9 cellular contexts compared by ENCODE assay signal in the genomic region with DNA sequence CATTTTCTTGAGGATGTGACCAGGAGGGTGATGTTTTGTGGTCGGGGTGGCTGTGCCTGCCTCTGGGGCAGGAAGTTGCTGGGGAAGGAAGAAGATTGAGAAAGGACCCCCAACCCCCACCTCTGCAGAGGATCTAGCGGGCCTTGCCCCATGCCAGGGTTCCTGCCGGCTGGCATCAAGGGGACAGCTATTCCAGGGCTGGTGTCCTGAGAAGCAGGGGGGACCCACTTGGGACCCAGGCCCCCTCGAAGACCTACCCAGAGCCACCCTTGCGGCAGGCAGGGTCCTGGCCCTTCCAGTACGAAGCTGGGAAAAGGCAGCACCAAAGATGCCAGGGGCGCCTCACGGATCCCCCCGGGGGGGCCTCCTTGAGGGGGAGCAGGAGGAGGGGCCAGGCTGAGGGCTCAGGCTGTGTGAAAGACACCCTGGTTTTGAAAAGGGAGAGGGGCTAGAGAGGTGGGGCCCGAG. TPM values are rescaled to one million over a fixed set of nuclear protein-coding genes. Genes with fewer than 3 reads are reported as not detected.
A peak's percentile ranks its signal among the peaks of the same experiment; 100 is the strongest.
DNase-seq lines count a peak whose midpoint lies in the region; ATAC-seq and TF ChIP-seq lines count a peak whose summit lies in the region.
"Had no signal": no experiment of that assay in that cellular context is flagged by ENCODE, and none has a peak within 500 bp of the region (broad histone marks: within the 10 kb centered on the region; RNA-seq: fewer than 3 reads in every experiment).

No MANE protein-coding gene starts in this region.

- H3K23ac ChIP-seq in trophoblast cell (ENCODE audit: low read length) = no peak overlapping the region

- no peaks in the 10 kb centered on the region for H3K27me3 ChIP-seq in ascending aorta
- no peaks in the 10 kb centered on the region for H3K27me3 ChIP-seq in trophoblast cell (ENCODE audit: insufficient read depth, low read length)

- intact Hi-C loops in activated naive CD4-positive, alpha-beta T cell treated with anti-CD3 and anti-CD28 coated beads for 36 hours (cut with micrococcal nuclease) = loop anchor here (2.0 kb wide), 1 partner anchor 13 kb away; no protein-coding TSS in a partner anchor
- intact Hi-C loops in ascending aorta (cut with DNase I) = no loop called here

- no peak for TF ChIP-seq CTCF in ascending aorta (IDR thresholded peaks at IDR 0.05)

- H3K36me3 ChIP-seq in ascending aorta = no peaks in the 10 kb centered on the region
- H3K36me3 ChIP-seq in mesodermal cell (ENCODE audit: control insufficient read depth, insufficient read depth, low read length) = no peaks in the 10 kb centered on the region
- no peaks in the 10 kb centered on the region for H3K36me3 ChIP-seq in trophoblast cell (ENCODE audit: control insufficient read depth in 1 of 2, insufficient read depth in 2 of 2, low read length in 2 of 2)

- no peak overlapping the region for H3K4ac ChIP-seq in trophoblast cell (ENCODE audit: low read depth, low read length)

- H2BK12ac ChIP-seq in trophoblast cell (ENCODE audit: low read length) = no peak overlapping the region

- H2AK5ac ChIP-seq in trophoblast cell (ENCODE audit: low read length) = no peak overlapping the region

- no peak overlapping the region for H2BK120ac ChIP-seq in trophoblast cell (ENCODE audit: insufficient read depth, low read length, poor library complexity)

- H4K8ac ChIP-seq in trophoblast cell (ENCODE audit: low read depth, low read length) = no peak overlapping the region

- H3K4me1 Mint-ChIP-seq in activated naive CD4-positive, alpha-beta T cell treated with anti-CD3 and anti-CD28 coated beads for 36 hours (ENCODE audit: low read depth) = peaks cover 48% of the 10 kb centered on the region

- H3K27ac Mint-ChIP-seq in activated naive CD4-positive, alpha-beta T cell treated with anti-CD3 and anti-CD28 coated beads for 36 hours = no peak overlapping the region

- H2AFZ ChIP-seq in trophoblast cell (ENCODE audit: insufficient read depth, low read length, poor library complexity) = no peak overlapping the region

- peaks cover 10 to 22% of the 10 kb centered on the region in 2 donors for H3K4me1 ChIP-seq in ascending aorta
- H3K4me1 ChIP-seq in mesodermal cell (ENCODE audit: control insufficient read depth, insufficient read depth, low read length, poor library complexity, severe bottlenecking) = peaks cover 41% of the 10 kb centered on the region
- peaks cover 30 to 33% of the 10 kb centered on the region in 2 experiments for H3K4me1 ChIP-seq in trophoblast cell (ENCODE audit: control insufficient read depth in 1 of 2, insufficient read depth in 2 of 2, low read length in 2 of 2)

- 88 to 95% methylated on average over 6 to 7 of the region's 10 CpGs for WGBS in mesodermal cell (ENCODE audit: insufficient coverage in 2 of 2), 2 experiments
- no CpG with 5 or more reads among the region's 10 CpGs for WGBS in trophoblast cell (ENCODE audit: extremely low coverage, insufficient coverage, insufficient read length)

- no peaks in the 10 kb centered on the region for H3K9me3 Mint-ChIP-seq in activated naive CD4-positive, alpha-beta T cell treated with anti-CD3 and anti-CD28 coated beads for 36 hours

- H3K18ac ChIP-seq in trophoblast cell (ENCODE audit: low read length) = no peak overlapping the region

- H3K79me2 ChIP-seq in trophoblast cell (ENCODE audit: control insufficient read depth, insufficient read depth, low read length, poor library complexity) = no peaks in the 10 kb centered on the region

- H3K9me3 ChIP-seq in ascending aorta (no peaks in the 10 kb centered on the region), mesodermal cell (ENCODE audit: control insufficient read depth, low read length) (no peaks in the 10 kb centered on the region), trophoblast cell (ENCODE audit: insufficient read depth, low read depth, low read length) (no peaks in the 10 kb centered on the region)

- DNase-seq in activated naive CD4-positive, alpha-beta T cell treated with anti-CD3 and anti-CD28 coated beads for 36 hours = no peak
- no peak for DNase-seq in activated naive CD4-positive, alpha-beta T cell treated with Interleukin-2 at 50 U/mL for 16 hours
- DNase-seq in ascending aorta (ENCODE audit: low spot score in 2 of 2) (peak; percentile 7 to 72), ureter (ENCODE audit: low spot score) (peak; percentile 47), trophoblast cell (no peak)

- H3K9ac ChIP-seq in trophoblast cell (ENCODE audit: low read length) = no peak overlapping the region

- H4K91ac ChIP-seq in trophoblast cell (ENCODE audit: low read depth, low read length) = no peak overlapping the region

- no peaks in the 10 kb centered on the region for H3K36me3 Mint-ChIP-seq in activated naive CD4-positive, alpha-beta T cell treated with anti-CD3 and anti-CD28 coated beads for 36 hours (ENCODE audit: low read depth)

- H3K4me2 ChIP-seq in trophoblast cell (ENCODE audit: low read length) = no peak overlapping the region

- no peak for ATAC-seq in GM21367 (IDR thresholded peaks at IDR 0.05; ENCODE audit: unreplicated experiment)
- no peak for ATAC-seq in GM21825 (IDR thresholded peaks at IDR 0.05; ENCODE audit: unreplicated experiment)

- no peaks in the 10 kb centered on the region for H3K27me3 Mint-ChIP-seq in activated naive CD4-positive, alpha-beta T cell treated with anti-CD3 and anti-CD28 coated beads for 36 hours (ENCODE audit: low read depth)

- peaks cover 8% of the 10 kb centered on the region for H3K79me1 ChIP-seq in trophoblast cell (ENCODE audit: low read length)

- no peak overlapping the region for H2BK5ac ChIP-seq in trophoblast cell (ENCODE audit: low read depth, low read length, poor library complexity)

- H3K4me3 Mint-ChIP-seq in activated naive CD4-positive, alpha-beta T cell treated with anti-CD3 and anti-CD28 coated beads for 36 hours = peak overlapping the region; percentile 16

- peak overlapping the region; percentile 19 to 49 for H3K27ac ChIP-seq in ascending aorta
- H3K27ac ChIP-seq in mesodermal cell (ENCODE audit: low read depth, low read length, severe bottlenecking) = peak overlapping the region; percentile 41
- no peak overlapping the region for H3K27ac ChIP-seq in trophoblast cell (ENCODE audit: low read depth, low read length)
- H3K27ac ChIP-seq: VCaP had no signal

- CTCF ChIA-PET in activated naive CD4-positive, alpha-beta T cell treated with anti-CD3 and anti-CD28 coated beads for 36 hours (lab: Charles Lee) = interaction anchor here (0.7 kb wide), 1 partner anchor 16 kb away, joined by 3 read pairs; no protein-coding TSS in a partner anchor

- no peak overlapping the region for H3K4me3 ChIP-seq in ascending aorta
- H3K4me3 ChIP-seq in mesodermal cell (ENCODE audit: extremely low read depth, insufficient read depth, low read length, poor library complexity, severe bottlenecking) = no peak overlapping the region
- no peak overlapping the region for H3K4me3 ChIP-seq in trophoblast cell (ENCODE audit: low read depth, low read length)

- H4K12ac ChIP-seq in trophoblast cell (ENCODE audit: low read depth, low read length) = no peak overlapping the region

- H3K14ac ChIP-seq in trophoblast cell (ENCODE audit: low read length) = no peak overlapping the region

RNA-seq across cellular contexts. Expression of a gene that starts 6.6 kb away (rescaled TPM):
- total RNA-seq in activated naive CD4-positive, alpha-beta T cell treated with anti-CD3 and anti-CD28 coated beads for 36 hours = 10 to 100 TPM; 45.7 to 47.4 TPM
- total RNA-seq in ascending aorta (70.6 TPM), ureter (109 TPM)
- 26.8 TPM for polyA plus RNA-seq in mesodermal cell (2013, experiment 1 of 2)
- 19.3 TPM for polyA plus RNA-seq in mesodermal cell (2013, experiment 2 of 2)
- 21.3 and 21.9 TPM in 2 replicates for polyA plus RNA-seq in trophoblast cell (2013)

RNA-seq across cellular contexts. Expression of a gene that starts 43.3 kb away (rescaled TPM):
- total RNA-seq in activated naive CD4-positive, alpha-beta T cell treated with anti-CD3 and anti-CD28 coated beads for 36 hours = 10 to 100 TPM; 54.2 to 55.0 TPM
- 65.6 TPM for total RNA-seq in ascending aorta
- 37.3 TPM for polyA plus RNA-seq in mesodermal cell (2013, experiment 1 of 2)
- polyA plus RNA-seq in mesodermal cell (2013, experiment 2 of 2) = 34.3 TPM
- total RNA-seq in ureter = 41.0 TPM
- polyA plus RNA-seq in trophoblast cell (2013) = 52.2 and 57.7 TPM in 2 replicates

RNA-seq across cellular contexts. Expression of a gene that starts 44.2 kb away (rescaled TPM):
- 100 to 1,000 TPM; 165 TPM for total RNA-seq in activated naive CD4-positive, alpha-beta T cell treated with anti-CD3 and anti-CD28 coated beads for 36 hours
- total RNA-seq in ascending aorta = 261 TPM
- polyA plus RNA-seq in mesodermal cell (2013, experiment 1 of 2) = 224 TPM
- polyA plus RNA-seq in mesodermal cell (2013, experiment 2 of 2) = 206 TPM
- total RNA-seq in ureter = 416 TPM
- 225 and 238 TPM in 2 replicates for polyA plus RNA-seq in trophoblast cell (2013)

Comparison
In these comparisons a context has a peak if more than half of its experiments do, and no peak if none do; other contexts are left out.
1. DNase-seq: peak in ascending aorta (2 of 2) and ureter (single experiment); none in activated naive CD4-positive, alpha-beta T cell treated with anti-CD3 and anti-CD28 coated beads for 36 hours (single experiment), activated naive CD4-positive, alpha-beta T cell treated with Interleukin-2 at 50 U/mL for 16 hours (single experiment) and trophoblast cell (0 of 2).